1 cellular context compared by ENCODE assay signal in the genomic region with DNA sequence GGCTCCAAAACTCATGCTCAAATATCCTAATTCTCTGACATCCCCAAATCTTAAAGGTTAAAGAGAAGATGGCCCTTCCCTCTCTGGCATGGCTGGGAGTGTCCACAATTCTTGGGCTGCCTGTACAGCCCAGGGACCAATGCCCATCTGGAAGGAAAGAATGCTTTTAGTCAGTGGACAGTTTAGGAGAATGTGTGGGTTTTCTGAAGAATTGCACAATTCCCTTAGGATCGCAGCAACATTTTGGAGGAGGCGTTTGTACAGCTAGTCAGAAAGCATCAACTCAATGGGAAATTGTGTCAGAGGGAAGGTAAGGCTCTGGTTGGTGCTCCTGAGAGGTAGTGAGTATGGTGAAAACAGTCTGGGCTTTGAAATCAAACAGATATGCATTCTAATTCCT.
TF ChIP-seq lines count a peak whose summit lies in the region.

No MANE protein-coding gene starts in this region.

TF ChIP-seq in HepG2, 621 proteins besides CTCF, POLR2A, EP300 and RAD21:
- TF ChIP-seq CEBPB (IDR thresholded peaks at IDR 0.05; ENCODE audit: borderline replicate concordance, low read depth, low read length) (peak; percentile 27; the same call in 1 of the 2 replicates), XBP1 (CRISPR knock-in tag; IDR thresholded peaks at IDR 0.05) (no peak)
TF ChIP-seq in HepG2: peak in this region for 1.
